In the genomic region with DNA sequence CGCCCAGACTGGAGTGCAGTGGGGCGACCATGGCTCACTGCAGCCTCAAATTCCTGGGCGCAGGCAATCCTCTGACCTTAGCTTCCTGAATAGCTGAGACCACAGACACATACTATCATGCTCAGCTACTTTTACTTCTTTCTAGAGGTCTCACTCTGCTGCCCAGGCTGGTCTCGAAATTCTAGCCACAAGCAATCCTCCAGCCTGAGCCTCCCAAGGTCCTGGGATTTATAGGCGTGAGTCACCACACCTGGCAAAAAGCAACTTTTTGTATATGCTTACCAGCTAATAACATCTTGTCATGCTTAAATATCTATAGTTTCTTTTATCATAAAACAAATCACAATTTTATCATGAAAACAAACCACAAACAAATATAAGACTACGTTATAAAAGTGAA, we compare ENCODE assay signal across 21 cellular contexts.
"Had no signal": no experiment of that assay in that cellular context is flagged by ENCODE, and none has a peak within 500 bp of the region (broad histone marks: within the 10 kb centered on the region; RNA-seq: fewer than 3 reads in every experiment).

No MANE protein-coding gene starts in this region.

- H3K27ac Mint-ChIP-seq: activated CD8-positive, alpha-beta T cell treated with anti-CD3 and anti-CD28 coated beads, Interleukin-2, amount 10 ng/mL, durations not matched to agents 7 days and 5 days; activated naive CD4-positive, alpha-beta T cell treated with anti-CD3 and anti-CD28 coated beads for 36 hours; activated naive CD8-positive, alpha-beta T cell; activated T-helper 1 cell treated with anti-CD3 and anti-CD28 coated beads, Interleukin-12 subunit alpha, Interleukin-12 subunit beta, Interleukin-2, Interleukin-4 antibody, amounts not matched to agents 30 ng/mL and 10 ng/mL and 1 ng/mL, durations not matched to agents 14 hours and 24 hours and 36 hours; T-helper 1 cell treated with Interleukin-12 subunit alpha and Interleukin-12 subunit beta and Interleukin-4 antibody, amounts not matched to agents 30 μg/mL and 1 μg/mL, for 36 hours; WTC11 had no signal

- H3K4me3 Mint-ChIP-seq: activated CD8-positive, alpha-beta T cell treated with anti-CD3 and anti-CD28 coated beads, Interleukin-2, amount 10 ng/mL, durations not matched to agents 7 days and 5 days; activated naive CD4-positive, alpha-beta T cell treated with anti-CD3 and anti-CD28 coated beads for 36 hours; activated naive CD8-positive, alpha-beta T cell; activated T-helper 1 cell treated with anti-CD3 and anti-CD28 coated beads, Interleukin-12 subunit alpha, Interleukin-12 subunit beta, Interleukin-2, Interleukin-4 antibody, amounts not matched to agents 30 ng/mL and 10 ng/mL and 1 ng/mL, durations not matched to agents 14 hours and 24 hours and 36 hours; T-helper 1 cell treated with Interleukin-12 subunit alpha and Interleukin-12 subunit beta and Interleukin-4 antibody, amounts not matched to agents 30 μg/mL and 1 μg/mL, for 36 hours; WTC11 had no signal

- H3K9me3 Mint-ChIP-seq: activated naive CD4-positive, alpha-beta T cell treated with anti-CD3 and anti-CD28 coated beads for 36 hours; activated T-helper 1 cell treated with anti-CD3 and anti-CD28 coated beads, Interleukin-12 subunit alpha, Interleukin-12 subunit beta, Interleukin-2, Interleukin-4 antibody, amounts not matched to agents 30 ng/mL and 10 ng/mL and 1 ng/mL, durations not matched to agents 14 hours and 24 hours and 36 hours; T-helper 1 cell treated with Interleukin-12 subunit alpha and Interleukin-12 subunit beta and Interleukin-4 antibody, amounts not matched to agents 30 μg/mL and 1 μg/mL, for 36 hours had no signal

- DNase-seq: activated CD4-positive, alpha-beta T cell treated with anti-CD3 and anti-CD28 coated beads for 48 hours; activated CD4-positive, alpha-beta T cell treated with anti-CD3 and anti-CD28 coated beads, Interleukin-2, amount 50 U/mL, for 4 hours; activated CD4-positive, CD25-positive, alpha-beta regulatory T cell treated with anti-CD3 and anti-CD28 coated beads, Interleukin-2, amount 50 U/mL, for 72 hours; activated CD8-positive, alpha-beta T cell treated with anti-CD3 and anti-CD28 coated beads, Interleukin-2, amount 10 ng/mL, durations not matched to agents 7 days and 5 days; activated effector memory CD4-positive, alpha-beta T cell treated with Interleukin-2 at 50 U/mL for 16 hours; activated naive CD4-positive, alpha-beta T cell treated with anti-CD3 and anti-CD28 coated beads for 36 hours; activated T-cell treated with anti-CD3 and anti-CD28 coated beads, Interleukin-2, amount 50 U/mL, for 1 hour; brain microvascular endothelial cell; MM.1S; NCI-H146; NCI-H187 treated with DMSO at 0.1 percent for 48 hours; NCI-H2081 treated with DMSO at 0.1 percent for 48 hours; NCI-H446; NCI-H524; SHP77 treated with DMSO at 0.1 percent for 48 hours; T-helper 9 cell had no signal

- H3K27me3 Mint-ChIP-seq: activated naive CD8-positive, alpha-beta T cell had no signal

- H3K27ac ChIP-seq: brain microvascular endothelial cell, cardiac muscle cell had no signal

- H3K27me3 ChIP-seq: brain microvascular endothelial cell, cardiac muscle cell had no signal

- ATAC-seq: activated CD8-positive, alpha-beta T cell treated with anti-CD3 and anti-CD28 coated beads, Interleukin-2, amount 10 ng/mL, durations not matched to agents 7 days and 5 days; WTC11 had no signal

- H3K4me3 ChIP-seq: cardiac muscle cell had no signal
